ENCODE assay signal across 1 cellular context in the genomic region with DNA sequence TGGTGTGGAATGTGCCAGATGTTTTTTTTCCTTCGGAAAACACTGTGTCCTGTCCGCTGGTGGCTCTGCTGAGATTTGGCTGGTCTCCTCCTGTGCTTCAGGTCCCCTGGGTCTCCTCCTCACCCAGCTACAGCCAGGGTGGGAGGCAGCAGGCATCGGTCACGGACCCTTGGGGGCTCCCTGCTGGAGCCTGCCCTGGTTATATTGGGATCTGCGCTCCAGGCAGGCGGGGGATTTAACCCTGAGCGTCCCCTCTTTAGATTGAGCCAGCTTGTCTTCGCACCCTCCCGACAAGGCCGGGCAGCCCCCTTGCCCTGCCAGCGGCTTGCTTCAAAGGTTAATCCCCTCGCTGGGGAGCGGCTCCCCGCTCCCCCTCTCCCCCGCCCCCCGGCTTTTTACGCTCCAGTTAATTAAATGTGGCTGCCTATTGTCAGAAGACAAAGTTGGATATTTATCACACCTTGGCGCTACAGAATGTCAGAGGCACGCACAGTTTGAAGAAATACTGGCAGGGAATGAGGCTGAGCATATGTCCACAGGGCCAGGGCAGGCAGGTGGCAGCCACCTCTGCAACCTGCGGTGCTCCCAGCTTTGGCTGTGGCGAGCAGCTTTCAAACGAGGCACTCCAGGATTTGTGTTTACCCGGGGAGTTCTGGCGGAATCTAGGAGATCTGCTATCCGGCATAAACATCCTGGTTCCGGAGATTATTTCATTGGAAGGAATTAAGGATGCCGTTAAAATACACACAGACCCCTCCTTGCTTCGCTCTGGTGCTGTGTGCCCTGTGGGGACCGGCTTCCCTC.
TF ChIP-seq lines count a peak whose summit lies in the region.

No MANE protein-coding gene starts in this region.

TF ChIP-seq in H1, 55 proteins besides CTCF, POLR2A, EP300 and RAD21:
- TF ChIP-seq JUND (IDR thresholded peaks at IDR 0.05; ENCODE audit: low read length): no peak
- no peak for TF ChIP-seq CEBPB (IDR thresholded peaks at IDR 0.05; ENCODE audit: low read depth, low read length)
- no peak for TF ChIP-seq YY1 (IDR thresholded peaks at IDR 0.05; ENCODE audit: low read depth, low read length)
- TF ChIP-seq, protein P1, sequence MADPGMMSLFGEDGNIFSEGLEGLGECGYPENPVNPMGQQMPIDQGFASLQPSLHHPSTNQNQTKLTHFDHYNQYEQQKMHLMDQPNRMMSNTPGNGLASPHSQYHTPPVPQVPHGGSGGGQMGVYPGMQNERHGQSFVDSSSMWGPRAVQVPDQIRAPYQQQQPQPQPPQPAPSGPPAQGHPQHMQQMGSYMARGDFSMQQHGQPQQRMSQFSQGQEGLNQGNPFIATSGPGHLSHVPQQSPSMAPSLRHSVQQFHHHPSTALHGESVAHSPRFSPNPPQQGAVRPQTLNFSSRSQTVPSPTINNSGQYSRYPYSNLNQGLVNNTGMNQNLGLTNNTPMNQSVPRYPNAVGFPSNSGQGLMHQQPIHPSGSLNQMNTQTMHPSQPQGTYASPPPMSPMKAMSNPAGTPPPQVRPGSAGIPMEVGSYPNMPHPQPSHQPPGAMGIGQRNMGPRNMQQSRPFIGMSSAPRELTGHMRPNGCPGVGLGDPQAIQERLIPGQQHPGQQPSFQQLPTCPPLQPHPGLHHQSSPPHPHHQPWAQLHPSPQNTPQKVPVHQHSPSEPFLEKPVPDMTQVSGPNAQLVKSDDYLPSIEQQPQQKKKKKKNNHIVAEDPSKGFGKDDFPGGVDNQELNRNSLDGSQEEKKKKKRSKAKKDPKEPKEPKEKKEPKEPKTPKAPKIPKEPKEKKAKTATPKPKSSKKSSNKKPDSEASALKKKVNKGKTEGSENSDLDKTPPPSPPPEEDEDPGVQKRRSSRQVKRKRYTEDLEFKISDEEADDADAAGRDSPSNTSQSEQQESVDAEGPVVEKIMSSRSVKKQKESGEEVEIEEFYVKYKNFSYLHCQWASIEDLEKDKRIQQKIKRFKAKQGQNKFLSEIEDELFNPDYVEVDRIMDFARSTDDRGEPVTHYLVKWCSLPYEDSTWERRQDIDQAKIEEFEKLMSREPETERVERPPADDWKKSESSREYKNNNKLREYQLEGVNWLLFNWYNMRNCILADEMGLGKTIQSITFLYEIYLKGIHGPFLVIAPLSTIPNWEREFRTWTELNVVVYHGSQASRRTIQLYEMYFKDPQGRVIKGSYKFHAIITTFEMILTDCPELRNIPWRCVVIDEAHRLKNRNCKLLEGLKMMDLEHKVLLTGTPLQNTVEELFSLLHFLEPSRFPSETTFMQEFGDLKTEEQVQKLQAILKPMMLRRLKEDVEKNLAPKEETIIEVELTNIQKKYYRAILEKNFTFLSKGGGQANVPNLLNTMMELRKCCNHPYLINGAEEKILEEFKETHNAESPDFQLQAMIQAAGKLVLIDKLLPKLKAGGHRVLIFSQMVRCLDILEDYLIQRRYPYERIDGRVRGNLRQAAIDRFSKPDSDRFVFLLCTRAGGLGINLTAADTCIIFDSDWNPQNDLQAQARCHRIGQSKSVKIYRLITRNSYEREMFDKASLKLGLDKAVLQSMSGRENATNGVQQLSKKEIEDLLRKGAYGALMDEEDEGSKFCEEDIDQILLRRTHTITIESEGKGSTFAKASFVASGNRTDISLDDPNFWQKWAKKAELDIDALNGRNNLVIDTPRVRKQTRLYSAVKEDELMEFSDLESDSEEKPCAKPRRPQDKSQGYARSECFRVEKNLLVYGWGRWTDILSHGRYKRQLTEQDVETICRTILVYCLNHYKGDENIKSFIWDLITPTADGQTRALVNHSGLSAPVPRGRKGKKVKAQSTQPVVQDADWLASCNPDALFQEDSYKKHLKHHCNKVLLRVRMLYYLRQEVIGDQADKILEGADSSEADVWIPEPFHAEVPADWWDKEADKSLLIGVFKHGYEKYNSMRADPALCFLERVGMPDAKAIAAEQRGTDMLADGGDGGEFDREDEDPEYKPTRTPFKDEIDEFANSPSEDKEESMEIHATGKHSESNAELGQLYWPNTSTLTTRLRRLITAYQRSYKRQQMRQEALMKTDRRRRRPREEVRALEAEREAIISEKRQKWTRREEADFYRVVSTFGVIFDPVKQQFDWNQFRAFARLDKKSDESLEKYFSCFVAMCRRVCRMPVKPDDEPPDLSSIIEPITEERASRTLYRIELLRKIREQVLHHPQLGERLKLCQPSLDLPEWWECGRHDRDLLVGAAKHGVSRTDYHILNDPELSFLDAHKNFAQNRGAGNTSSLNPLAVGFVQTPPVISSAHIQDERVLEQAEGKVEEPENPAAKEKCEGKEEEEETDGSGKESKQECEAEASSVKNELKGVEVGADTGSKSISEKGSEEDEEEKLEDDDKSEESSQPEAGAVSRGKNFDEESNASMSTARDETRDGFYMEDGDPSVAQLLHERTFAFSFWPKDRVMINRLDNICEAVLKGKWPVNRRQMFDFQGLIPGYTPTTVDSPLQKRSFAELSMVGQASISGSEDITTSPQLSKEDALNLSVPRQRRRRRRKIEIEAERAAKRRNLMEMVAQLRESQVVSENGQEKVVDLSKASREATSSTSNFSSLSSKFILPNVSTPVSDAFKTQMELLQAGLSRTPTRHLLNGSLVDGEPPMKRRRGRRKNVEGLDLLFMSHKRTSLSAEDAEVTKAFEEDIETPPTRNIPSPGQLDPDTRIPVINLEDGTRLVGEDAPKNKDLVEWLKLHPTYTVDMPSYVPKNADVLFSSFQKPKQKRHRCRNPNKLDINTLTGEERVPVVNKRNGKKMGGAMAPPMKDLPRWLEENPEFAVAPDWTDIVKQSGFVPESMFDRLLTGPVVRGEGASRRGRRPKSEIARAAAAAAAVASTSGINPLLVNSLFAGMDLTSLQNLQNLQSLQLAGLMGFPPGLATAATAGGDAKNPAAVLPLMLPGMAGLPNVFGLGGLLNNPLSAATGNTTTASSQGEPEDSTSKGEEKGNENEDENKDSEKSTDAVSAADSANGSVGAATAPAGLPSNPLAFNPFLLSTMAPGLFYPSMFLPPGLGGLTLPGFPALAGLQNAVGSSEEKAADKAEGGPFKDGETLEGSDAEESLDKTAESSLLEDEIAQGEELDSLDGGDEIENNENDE (IDR thresholded peaks at IDR 0.05; ENCODE audit: insufficient replicate concordance, low read length): no peak
- no peak for TF ChIP-seq ATF2 (IDR thresholded peaks at IDR 0.05; ENCODE audit: low read length)
- no peak for TF ChIP-seq POU5F1 (IDR thresholded peaks at IDR 0.05; ENCODE audit: low read depth, low read length)
- TF ChIP-seq PHF8 (conservative IDR thresholded peaks at IDR 0.05; ENCODE audit: low read depth, low read length): no peak
